14 cellular contexts compared by ENCODE assay signal in genomic region chr7:6619961-6620360, GRCh38.
"Had no signal": no experiment of that assay in that cellular context is flagged by ENCODE, and none has a peak within 500 bp of the region (broad histone marks: within the 10 kb centered on the region; RNA-seq: fewer than 3 reads in every experiment).

No MANE protein-coding gene starts in this region.

- H3K9me3 ChIP-seq: body of pancreas, tibial artery, vagina had no signal

- H3K4me2 ChIP-seq: hepatocyte had no signal

- H3K27ac ChIP-seq: body of pancreas, hepatocyte, parathyroid adenoma, tibial artery, vagina had no signal

- DNase-seq: activated CD4-positive, alpha-beta T cell treated with anti-CD3 and anti-CD28 coated beads, Interleukin-2, amount 50 U/mL, for 48 hours; activated CD8-positive, alpha-beta memory T cell treated with anti-CD3 and anti-CD28 coated beads, Interleukin-2, amount 50 U/mL, for 48 hours; activated naive CD4-positive, alpha-beta T cell; body of pancreas; central memory CD4-positive, alpha-beta T cell; effector memory CD4-positive, alpha-beta T cell; erythroblast; retina; stimulated activated CD4-positive, alpha-beta T cell treated with anti-CD3 and anti-CD28 coated beads, Interleukin-4, amount 100 ng/mL, for 4 hours; tibial artery had no signal

- ATAC-seq: activated CD4-positive, CD25-positive, alpha-beta regulatory T cell treated with anti-CD3 and anti-CD28 coated beads, Interleukin-2, amount 50 U/mL, for 24 hours; body of pancreas had no signal

- H3K27me3 ChIP-seq: body of pancreas, hepatocyte, tibial artery, vagina had no signal

- H2AFZ ChIP-seq: hepatocyte, parathyroid adenoma had no signal

- H3K4me3 ChIP-seq: body of pancreas, hepatocyte, tibial artery, vagina had no signal

- H3K79me2 ChIP-seq: hepatocyte, parathyroid adenoma had no signal
